ENCODE assay signal across 11 cellular contexts in genomic region chr7:139799586-139799985, GRCh38. TPM values are rescaled to one million over a fixed set of nuclear protein-coding genes. Genes with fewer than 3 reads are reported as not detected.
DNase-seq lines count a peak whose midpoint lies in the region; ATAC-seq lines count a peak whose summit lies in the region.
"Had no signal": no experiment of that assay in that cellular context is flagged by ENCODE, and none has a peak within 500 bp of the region (broad histone marks: within the 10 kb centered on the region; RNA-seq: fewer than 3 reads in every experiment).

No MANE protein-coding gene starts in this region.

- POLR2A ChIA-PET in activated CD4-positive, alpha-beta T cell treated with anti-CD3 and anti-CD28 coated beads for 36 hours (lab: Charles Lee), result no interaction called here

- no peak overlapping the region; a peak in 1 of 22 replicates for H3K27ac ChIP-seq in BLaER1 treated with 17β-estradiol and CSF1 and Interleukin-3, amounts not matched to agents 10 nM and 100 nM
- H3K27ac ChIP-seq: transverse colon had no signal

- peaks cover 0 to 26% (median 15%) of the 10 kb centered on the region in 10 experiments; a peak in 14 of 20 replicates for H3K4me1 ChIP-seq in BLaER1 treated with 17β-estradiol and CSF1 and Interleukin-3, amounts not matched to agents 10 nM and 100 nM

- H3K27ac Mint-ChIP-seq in T-helper 17 cell, result peak overlapping the region; percentile 21
- no peak overlapping the region for H3K27ac Mint-ChIP-seq in activated CD4-positive, alpha-beta T cell treated with anti-CD3 and anti-CD28 coated beads for 36 hours

- H3K27me3 Mint-ChIP-seq in T-helper 17 cell, result no peaks in the 10 kb centered on the region
- no peaks in the 10 kb centered on the region for H3K27me3 Mint-ChIP-seq in activated CD4-positive, alpha-beta T cell treated with anti-CD3 and anti-CD28 coated beads for 36 hours

- H3K9ac ChIP-seq in BLaER1 treated with 17β-estradiol and CSF1 and Interleukin-3, amounts not matched to agents 10 nM and 100 nM, result no peak overlapping the region

- H3K36me3 ChIP-seq in BLaER1 treated with 17β-estradiol and CSF1 and Interleukin-3, amounts not matched to agents 10 nM and 100 nM, result peaks cover 0 to 22% (median 8%) of the 10 kb centered on the region in 11 experiments; a peak in 7 of 22 replicates
- H3K36me3 ChIP-seq: transverse colon had no signal

- no peak for DNase-seq in T-helper 17 cell
- no peak for DNase-seq in left colon
- no peak for DNase-seq in activated CD4-positive, alpha-beta T cell treated with anti-CD3 and anti-CD28 coated beads for 36 hours
- no peak for DNase-seq in AG08396 (ENCODE audit: low spot score)
- DNase-seq in epidermal melanocyte (ENCODE audit: insufficient read length, low spot score), result no peak
- no peak for DNase-seq in HuH-7 (ENCODE audit: low spot score)
- DNase-seq: activated T-cell treated with anti-CD3 and anti-CD28 coated beads, Interleukin-2, amount 50 U/mL, for 4 hours; NCI-H2081 treated with DMSO at 0.1 percent for 48 hours; transverse colon had no signal

- H3K4me3 ChIP-seq in BLaER1 treated with 17β-estradiol and CSF1 and Interleukin-3, amounts not matched to agents 10 nM and 100 nM, result no peak overlapping the region
- H3K4me3 ChIP-seq: transverse colon had no signal

- H3K27me3 ChIP-seq in BLaER1 treated with 17β-estradiol and CSF1 and Interleukin-3, amounts not matched to agents 10 nM and 100 nM, result peaks cover 0 to 9% (median 0%) of the 10 kb centered on the region in 11 experiments; a peak in 1 of 22 replicates
- H3K27me3 ChIP-seq: transverse colon had no signal

- peaks cover 14% of the 10 kb centered on the region for H3K36me3 Mint-ChIP-seq in T-helper 17 cell (ENCODE audit: low read depth)
- H3K36me3 Mint-ChIP-seq in activated CD4-positive, alpha-beta T cell treated with anti-CD3 and anti-CD28 coated beads for 36 hours (ENCODE audit: low read depth), result peaks cover 8% of the 10 kb centered on the region

- peaks cover 15% of the 10 kb centered on the region for H3K9me3 Mint-ChIP-seq in activated CD4-positive, alpha-beta T cell treated with anti-CD3 and anti-CD28 coated beads for 36 hours (ENCODE audit: low read depth)

- H3K4me3 Mint-ChIP-seq in T-helper 17 cell, result no peak overlapping the region
- no peak overlapping the region for H3K4me3 Mint-ChIP-seq in activated CD4-positive, alpha-beta T cell treated with anti-CD3 and anti-CD28 coated beads for 36 hours
- H3K4me3 Mint-ChIP-seq: activated T-cell treated with anti-CD3 and anti-CD28 coated beads, Interleukin-2, amount 50 U/mL, for 4 hours had no signal

- CTCF ChIA-PET in activated CD4-positive, alpha-beta T cell treated with anti-CD3 and anti-CD28 coated beads for 36 hours (lab: Charles Lee), result no interaction called here

- H3K4me1 Mint-ChIP-seq in T-helper 17 cell, result peaks cover 8% of the 10 kb centered on the region
- H3K4me1 Mint-ChIP-seq in activated CD4-positive, alpha-beta T cell treated with anti-CD3 and anti-CD28 coated beads for 36 hours, result peaks cover 13% of the 10 kb centered on the region

- ATAC-seq in HG03103 (IDR thresholded peaks at IDR 0.05; ENCODE audit: low read depth, unreplicated experiment) (peak; percentile 60), T-helper 17 cell (no peak), left colon (peak; percentile 39)
- no peak for ATAC-seq in activated CD4-positive, alpha-beta T cell treated with anti-CD3 and anti-CD28 coated beads for 36 hours
- ATAC-seq: activated T-cell treated with anti-CD3 and anti-CD28 coated beads, Interleukin-2, amount 50 U/mL, for 4 hours had no signal

- H3K9me3 ChIP-seq in BLaER1 treated with 17β-estradiol and CSF1 and Interleukin-3, amounts not matched to agents 10 nM and 100 nM (replicated peaks in 1 of 11), result peaks cover 25 to 29% (median 26%) of the 10 kb centered on the region in 11 experiments
- no peaks in the 10 kb centered on the region for H3K9me3 ChIP-seq in T-helper 17 cell (ENCODE audit: control insufficient read depth, low read length, poor library complexity, severe bottlenecking)
- H3K9me3 ChIP-seq: transverse colon had no signal

- intact Hi-C loops in left colon (cut with DNase I, micrococcal nuclease), result no loop called here
- intact Hi-C loops in activated CD4-positive, alpha-beta T cell treated with anti-CD3 and anti-CD28 coated beads for 36 hours (cut with DNase I, micrococcal nuclease), result no loop called here

- no peaks in the 10 kb centered on the region for H4K20me1 ChIP-seq in BLaER1 treated with 17β-estradiol and CSF1 and Interleukin-3, amounts not matched to agents 10 nM and 100 nM

- peak overlapping the region in 8 of 11 experiments; percentile 17 to 73 (median 62); a peak in 15 of 22 replicates for H3K4me2 ChIP-seq in BLaER1 treated with 17β-estradiol and CSF1 and Interleukin-3, amounts not matched to agents 10 nM and 100 nM

RNA-seq across cellular contexts. Expression of gene HIPK2, which starts 21.8 kb away (rescaled TPM):
- total RNA-seq in T-helper 17 cell (10 to 100 TPM; 36.9 to 42.9 TPM), left colon (10 to 100 TPM; 36.4 to 37.8 TPM)
- 10 to 100 TPM; 23.9 to 36.2 TPM for total RNA-seq in activated CD4-positive, alpha-beta T cell treated with anti-CD3 and anti-CD28 coated beads for 36 hours

RNA-seq across cellular contexts. Expression of gene TBXAS1, which starts 29.5 kb away (rescaled TPM):
- total RNA-seq in T-helper 17 cell, result 10 to 100 TPM; 19.6 to 20.9 TPM
- total RNA-seq in left colon, result 10 to 100 TPM in 1 of 2 donors, 1 to 10 TPM in 1; 8.4 to 10.3 TPM
- 1 to 10 TPM; 3.6 to 5.1 TPM for total RNA-seq in activated CD4-positive, alpha-beta T cell treated with anti-CD3 and anti-CD28 coated beads for 36 hours

Comparison
In these comparisons a context has a peak if more than half of its experiments do, and no peak if none do; other contexts are left out.
1. ATAC-seq: peak in HG03103 (single experiment) and left colon (single experiment); none in T-helper 17 cell (single experiment) and activated CD4-positive, alpha-beta T cell treated with anti-CD3 and anti-CD28 coated beads for 36 hours (single experiment).